8 cellular contexts compared by ENCODE assay signal in the genomic region with DNA sequence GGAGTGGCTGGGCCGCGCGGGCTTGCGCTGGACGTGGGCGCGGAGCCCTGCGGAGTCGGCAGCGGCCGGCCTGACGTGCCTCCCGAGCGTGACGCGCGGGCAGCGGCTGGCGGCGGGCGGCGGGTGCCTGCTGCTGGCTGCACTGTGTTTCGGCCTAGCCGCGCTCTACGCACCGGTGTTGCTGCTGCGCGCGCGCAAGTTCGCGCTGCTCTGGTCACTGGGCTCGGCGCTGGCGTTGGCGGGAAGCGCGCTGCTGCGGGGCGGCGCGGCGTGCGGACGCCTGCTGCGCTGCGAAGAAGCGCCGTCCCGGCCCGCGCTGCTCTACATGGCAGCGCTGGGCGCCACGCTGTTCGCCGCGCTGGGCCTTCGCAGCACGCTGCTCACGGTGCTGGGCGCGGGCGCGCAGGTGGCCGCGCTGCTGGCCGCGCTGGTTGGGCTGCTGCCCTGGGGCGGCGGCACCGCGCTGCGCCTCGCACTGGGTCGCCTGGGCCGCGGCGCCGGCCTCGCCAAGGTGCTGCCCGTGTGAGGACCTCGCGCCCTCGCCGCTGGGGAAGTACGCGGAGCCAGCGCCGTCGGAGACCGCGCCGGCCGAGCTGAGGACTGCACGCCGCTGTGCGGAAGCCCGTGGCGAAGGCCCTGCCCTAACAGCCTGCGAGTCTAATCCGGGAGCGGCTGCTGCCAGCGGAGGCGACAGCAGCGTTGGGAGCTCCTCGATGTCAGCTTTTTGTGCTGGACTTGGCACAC. TPM values are rescaled to one million over a fixed set of nuclear protein-coding genes. Genes with fewer than 3 reads are reported as not detected.
DNase-seq lines count a peak whose midpoint lies in the region; ATAC-seq, FAIRE-seq and TF ChIP-seq lines count a peak whose summit lies in the region.

No MANE protein-coding gene starts in this region.

- H3K27ac ChIP-seq in adipose tissue (ENCODE audit: low read depth, low read length) (peak overlapping the region; percentile 91), left ventricle myocardium inferior (replicated peaks) (peak overlapping the region; percentile 99), psoas muscle (peak overlapping the region; percentile 99)

- H3K4me3 ChIP-seq in left ventricle myocardium inferior (peak overlapping the region; percentile 72), psoas muscle (peak overlapping the region; percentile 82)

- DNase-seq in MV-4-11 (lab: John Stamatoyannopoulos, UW): peak; percentile 79
- DNase-seq in SW 1271 (lab: John Stamatoyannopoulos, UW): peak; percentile 58 to 60
- peak; percentile 78 for DNase-seq in left ventricle myocardium inferior
- DNase-seq in psoas muscle: peak; percentile 82 to 93
- DNase-seq in urothelium cell line (ENCODE audit: low spot score): peak; percentile 88

- H3K9me3 ChIP-seq in left ventricle myocardium inferior (replicated peaks): no peaks in the 10 kb centered on the region
- no peaks in the 10 kb centered on the region for H3K9me3 ChIP-seq in psoas muscle

- ATAC-seq in HG02571 (IDR thresholded peaks at IDR 0.05; ENCODE audit: unreplicated experiment) (peak; percentile 43), psoas muscle (peak; percentile 62 to 68 (median 65))

- no peaks in the 10 kb centered on the region for H3K27me3 ChIP-seq in left ventricle myocardium inferior (ENCODE audit: low read depth)
- H3K27me3 ChIP-seq in psoas muscle (ENCODE audit: insufficient read depth in 3 of 3, low read length in 2 of 3): no peaks in the 10 kb centered on the region

- H3K4me1 ChIP-seq in left ventricle myocardium inferior: peaks cover 53% of the 10 kb centered on the region
- peaks cover 35% of the 10 kb centered on the region for H3K4me1 ChIP-seq in psoas muscle

- 0% methylated on average over 88 to 108 of the region's 108 CpGs for WGBS in adipose tissue, 3 donors
- WGBS in psoas muscle, 3 donors: 0% methylated on average over 65 to 108 of the region's 108 CpGs

- intact Hi-C loops in left ventricle myocardium inferior (cut with micrococcal nuclease): no loop called here
- intact Hi-C loops in psoas muscle (cut with DNase I): loop anchor here in 1 of 2 donors (5.0 kb wide), 1 partner anchor 110 kb away; the partner anchor contains the start of gene WDR33

- H3K36me3 ChIP-seq in left ventricle myocardium inferior (peaks cover 13% of the 10 kb centered on the region), psoas muscle (ENCODE audit: insufficient read depth in 1 of 2, low read depth in 1 of 2) (peaks cover 2 to 19% of the 10 kb centered on the region in 2 donors)

- peak; percentile 42 for TF ChIP-seq CTCF in GM12873 (IDR thresholded peaks at IDR 0.05; ENCODE audit: insufficient read depth, low read depth, low read length, missing control alignments)
- peak; percentile 56 for TF ChIP-seq CTCF in left ventricle myocardium inferior (IDR thresholded peaks at IDR 0.05; ENCODE audit: borderline replicate concordance)
- peak; percentile 38 for TF ChIP-seq CTCF in psoas muscle (IDR thresholded peaks at IDR 0.05)

- peak; percentile 88 for FAIRE-seq in urothelium cell line (lab: Jason Lieb, UNC)

RNA-seq across cellular contexts. Expression of gene SFT2D3, which starts 0.5 kb away (rescaled TPM):
- polyA plus RNA-seq in adipose tissue (1 to 10 TPM; 2.8 to 4.8 (median 3.6) TPM), psoas muscle (1 to 10 TPM; 1.5 to 4.1 (median 2.5) TPM)
- total RNA-seq in left ventricle myocardium inferior (2.9 TPM), psoas muscle (1 to 10 TPM; 1.6 to 3.7 (median 2.1) TPM)

RNA-seq across cellular contexts. Expression of gene LIMS2, which starts 26.5 kb away (rescaled TPM):
- polyA plus RNA-seq in adipose tissue (100 to 1,000 TPM in 1 of 3 donors, 10 to 100 TPM in 1, 1 to 10 TPM in 1; 8.5 to 282 (median 64.9) TPM), psoas muscle (10 to 100 TPM; 12.1 to 16.4 (median 12.9) TPM)
- total RNA-seq in left ventricle myocardium inferior (173 TPM), psoas muscle (10 to 100 TPM in 3 of 4 donors, 1 to 10 TPM in 1; 9.3 to 31.8 (median 20.5) TPM)

RNA-seq across cellular contexts. Expression of gene GPR17, which starts 55.9 kb away (rescaled TPM):
- 1 to 10 TPM in 2 of 3 donors, under 1 TPM in 1; 0.10 to 2.4 (median 1.8) TPM for polyA plus RNA-seq in adipose tissue
- 0.16 TPM for total RNA-seq in left ventricle myocardium inferior
- under 1 TPM in 1 of 4 donors, not detected in 3; 0.17 TPM for total RNA-seq in psoas muscle
- under 1 TPM; 0.14 to 0.35 (median 0.21) TPM for polyA plus RNA-seq in psoas muscle

Comparison
In these comparisons a context has a peak if more than half of its experiments do, and no peak if none do; other contexts are left out.
1. Peak in every context shown above with its lines: DNase-seq, ATAC-seq, H3K4me3 ChIP-seq and H3K27ac ChIP-seq.